In the genomic region with DNA sequence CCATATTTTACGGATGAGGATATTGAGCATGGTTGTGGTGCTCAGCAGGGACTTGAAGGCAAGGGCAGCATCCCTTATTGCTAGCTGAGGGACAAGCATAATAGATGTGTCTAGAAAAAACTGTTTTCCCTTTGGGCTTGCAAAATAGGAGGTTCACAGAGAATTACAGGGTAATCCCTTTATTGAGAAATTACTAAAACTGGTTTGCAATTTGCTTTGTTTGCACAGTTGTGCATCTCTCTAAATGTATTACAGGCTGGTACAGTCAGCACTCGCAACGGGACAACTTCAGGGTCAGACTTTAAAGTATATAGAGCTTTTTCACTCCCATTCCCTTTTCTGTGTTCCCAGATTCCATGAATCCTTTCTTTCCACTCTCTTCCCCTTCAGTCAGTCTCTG, we compare ENCODE assay signal across 24 cellular contexts. TPM values are rescaled to one million over a fixed set of nuclear protein-coding genes. Genes with fewer than 3 reads are reported as not detected.
"Had no signal": no experiment of that assay in that cellular context is flagged by ENCODE, and none has a peak within 500 bp of the region (broad histone marks: within the 10 kb centered on the region; RNA-seq: fewer than 3 reads in every experiment).

No MANE protein-coding gene starts in this region.

- H3K9me3 ChIP-seq: esophagus muscularis mucosa, left lung, ovary, prostate gland, tibial artery had no signal

- H3K36me3 ChIP-seq: esophagus muscularis mucosa, left lung, ovary, prostate gland, tibial artery had no signal

- H3K36me3 Mint-ChIP-seq: activated CD8-positive, alpha-beta memory T cell treated with anti-CD3 and anti-CD28 coated beads, Interleukin-2, amount 10 ng/mL, durations not matched to agents 7 days and 5 days; brain; natural killer cell treated with Interleukin-12 subunit alpha and Interleukin-12 subunit beta and Interleukin-15 and Interleukin-18, amount 100 ng/mL, for 72 hours had no signal

- H3K27me3 ChIP-seq: esophagus muscularis mucosa, left lung, ovary, tibial artery had no signal

- H3K27ac Mint-ChIP-seq: activated CD4-positive, alpha-beta T cell treated with anti-CD3 and anti-CD28 coated beads, Interleukin-2, amount 10 ng/mL, durations not matched to agents 7 days and 5 days; activated CD8-positive, alpha-beta memory T cell treated with anti-CD3 and anti-CD28 coated beads, Interleukin-2, amount 10 ng/mL, durations not matched to agents 7 days and 5 days; activated CD8-positive, alpha-beta T cell treated with anti-CD3 and anti-CD28 coated beads for 36 hours; activated T-helper 1 cell treated with anti-CD3 and anti-CD28 coated beads, Interleukin-12 subunit alpha, Interleukin-12 subunit beta, Interleukin-2, Interleukin-4 antibody, amounts not matched to agents 30 ng/mL and 10 ng/mL and 1 ng/mL, durations not matched to agents 14 hours and 24 hours and 36 hours; brain; natural killer cell treated with Interleukin-12 subunit alpha and Interleukin-12 subunit beta and Interleukin-15 and Interleukin-18, amount 100 ng/mL, for 72 hours; stimulated activated naive CD8-positive, alpha-beta T cell treated with anti-CD3 and anti-CD28 coated beads, Interleukin-15, Interleukin-2, amounts not matched to agents 100 ng/mL and 50 ng/mL, for 24 hours had no signal

- H3K4me1 ChIP-seq: left lung, prostate gland had no signal

- H3K27me3 Mint-ChIP-seq: activated CD8-positive, alpha-beta T cell treated with anti-CD3 and anti-CD28 coated beads for 36 hours; natural killer cell treated with Interleukin-12 subunit alpha and Interleukin-12 subunit beta and Interleukin-15 and Interleukin-18, amount 100 ng/mL, for 72 hours; stimulated activated naive CD8-positive, alpha-beta T cell treated with anti-CD3 and anti-CD28 coated beads, Interleukin-15, Interleukin-2, amounts not matched to agents 100 ng/mL and 50 ng/mL, for 24 hours had no signal

- H3K4me3 ChIP-seq: esophagus muscularis mucosa, left lung, ovary, prostate gland, tibial artery had no signal

- ATAC-seq: activated CD8-positive, alpha-beta T cell treated with anti-CD3 and anti-CD28 coated beads for 36 hours had no signal

- H3K27ac ChIP-seq: esophagus muscularis mucosa, left lung, ovary, prostate gland, VCaP had no signal

- H3K4me3 Mint-ChIP-seq: activated CD4-positive, alpha-beta T cell treated with anti-CD3 and anti-CD28 coated beads, Interleukin-2, amount 10 ng/mL, durations not matched to agents 7 days and 5 days; activated CD8-positive, alpha-beta memory T cell treated with anti-CD3 and anti-CD28 coated beads, Interleukin-2, amount 10 ng/mL, durations not matched to agents 7 days and 5 days; activated CD8-positive, alpha-beta T cell treated with anti-CD3 and anti-CD28 coated beads for 36 hours; activated T-helper 1 cell treated with anti-CD3 and anti-CD28 coated beads, Interleukin-12 subunit alpha, Interleukin-12 subunit beta, Interleukin-2, Interleukin-4 antibody, amounts not matched to agents 30 ng/mL and 10 ng/mL and 1 ng/mL, durations not matched to agents 14 hours and 24 hours and 36 hours; brain; natural killer cell treated with Interleukin-12 subunit alpha and Interleukin-12 subunit beta and Interleukin-15 and Interleukin-18, amount 100 ng/mL, for 72 hours; stimulated activated naive CD8-positive, alpha-beta T cell treated with anti-CD3 and anti-CD28 coated beads, Interleukin-15, Interleukin-2, amounts not matched to agents 100 ng/mL and 50 ng/mL, for 24 hours had no signal

- DNase-seq: activated CD4-positive, alpha-beta T cell treated with anti-CD3 and anti-CD28 coated beads, Interleukin-2, amount 10 ng/mL, durations not matched to agents 7 days and 5 days; activated gamma-delta T cell; activated naive CD4-positive, alpha-beta T cell treated with anti-CD3 and anti-CD28 coated beads, Interleukin-2, amount 50 U/mL, for 16 hours; activated T-cell treated with anti-CD3 and anti-CD28 coated beads for 4 hours; aorta; caudate nucleus; effector memory CD4-positive, alpha-beta T cell; left lung; midbrain; ovary; substantia nigra; tibial artery had no signal

- H3K9me3 Mint-ChIP-seq: activated CD4-positive, alpha-beta T cell treated with anti-CD3 and anti-CD28 coated beads, Interleukin-2, amount 10 ng/mL, durations not matched to agents 7 days and 5 days; activated CD8-positive, alpha-beta T cell treated with anti-CD3 and anti-CD28 coated beads for 36 hours; activated T-helper 1 cell treated with anti-CD3 and anti-CD28 coated beads, Interleukin-12 subunit alpha, Interleukin-12 subunit beta, Interleukin-2, Interleukin-4 antibody, amounts not matched to agents 30 ng/mL and 10 ng/mL and 1 ng/mL, durations not matched to agents 14 hours and 24 hours and 36 hours; natural killer cell treated with Interleukin-12 subunit alpha and Interleukin-12 subunit beta and Interleukin-15 and Interleukin-18, amount 100 ng/mL, for 72 hours; stimulated activated naive CD8-positive, alpha-beta T cell treated with anti-CD3 and anti-CD28 coated beads, Interleukin-15, Interleukin-2, amounts not matched to agents 100 ng/mL and 50 ng/mL, for 24 hours had no signal

RNA-seq across cellular contexts. Expression of gene SUCNR1, which starts 51.3 kb away (rescaled TPM):
- total RNA-seq: activated CD4-positive, alpha-beta T cell treated with anti-CD3 and anti-CD28 coated beads, Interleukin-2, amount 10 ng/mL, durations not matched to agents 7 days and 5 days; activated CD8-positive, alpha-beta memory T cell treated with anti-CD3 and anti-CD28 coated beads, Interleukin-2, amount 10 ng/mL, durations not matched to agents 7 days and 5 days; activated CD8-positive, alpha-beta T cell treated with anti-CD3 and anti-CD28 coated beads for 36 hours; activated T-helper 1 cell treated with anti-CD3 and anti-CD28 coated beads, Interleukin-12 subunit alpha, Interleukin-12 subunit beta, Interleukin-2, Interleukin-4 antibody, amounts not matched to agents 30 ng/mL and 10 ng/mL and 1 ng/mL, durations not matched to agents 14 hours and 24 hours and 36 hours; dermis microvascular lymphatic vessel endothelial cell; endothelial cell of umbilical vein; lung microvascular endothelial cell; natural killer cell treated with Interleukin-12 subunit alpha and Interleukin-12 subunit beta and Interleukin-15 and Interleukin-18, amount 100 ng/mL, for 72 hours; prostate gland had no signal
- polyA plus RNA-seq: endothelial cell of umbilical vein had no signal
